Comparison of ENCODE assay signal across 19 cellular contexts in genomic region chr4:16667464-16667863, GRCh38.
A peak's percentile ranks its signal among the peaks of the same experiment; 100 is the strongest.
DNase-seq lines count a peak whose midpoint lies in the region; ATAC-seq, FAIRE-seq and TF ChIP-seq lines count a peak whose summit lies in the region.
"Had no signal": no experiment of that assay in that cellular context is flagged by ENCODE, and none has a peak within 500 bp of the region (broad histone marks: within the 10 kb centered on the region; RNA-seq: fewer than 3 reads in every experiment).

No MANE protein-coding gene starts in this region.

- no peak for TF ChIP-seq EP300 in gastroesophageal sphincter (IDR thresholded peaks at IDR 0.05)

- H3K36me3 ChIP-seq in osteoblast (ENCODE audit: insufficient read depth, low read length) (no peaks in the 10 kb centered on the region), gastroesophageal sphincter (no peaks in the 10 kb centered on the region)
- H3K36me3 ChIP-seq: neural progenitor cell had no signal

- no peak overlapping the region for H3K4me3 ChIP-seq in osteoblast (ENCODE audit: insufficient read depth, low read length)
- H3K4me3 ChIP-seq in gastroesophageal sphincter, result no peak overlapping the region
- H3K4me3 ChIP-seq: neural progenitor cell, SK-N-MC had no signal

- no peaks in the 10 kb centered on the region for H3K79me2 ChIP-seq in osteoblast (ENCODE audit: insufficient read depth, low read length)

- POLR2A ChIA-PET in RWPE1 (lab: Yijun Ruan, JAX; ENCODE audit: low non-redundant PET), result no interaction called here

- H3K4me1 ChIP-seq in osteoblast (ENCODE audit: insufficient read depth, low read length) (peaks cover 32% of the 10 kb centered on the region), gastroesophageal sphincter (peaks cover 0 to 33% (median 2%) of the 10 kb centered on the region in 3 donors)

- no peak for FAIRE-seq in HTR-8/SVneo (lab: Jason Lieb, UNC)
- FAIRE-seq in D721Med (lab: Jason Lieb, UNC), result no peak
- FAIRE-seq: keratinocyte had no signal

- DNase-seq in GM03348 (ENCODE audit: low spot score) (peak; percentile 81), RWPE1 (ENCODE audit: low spot score) (peak; percentile 33), dedifferentiated amniotic fluid mesenchymal stem cell (ENCODE audit: extremely low spot score) (peak; percentile 63), osteoblast (ENCODE audit: insufficient read length, low spot score, missing footprints) (peak; percentile 62), COR-L47 (lab: John Stamatoyannopoulos, UW) (no peak), HTR-8/SVneo (ENCODE audit: insufficient read length, low spot score) (no peak), D721Med (ENCODE audit: insufficient read length, low spot score) (no peak)
- DNase-seq: activated CD4-positive, alpha-beta T cell treated with anti-CD3 and anti-CD28 coated beads, Interleukin-2, amount 10 ng/mL, durations not matched to agents 7 days and 5 days; CD4-positive, alpha-beta memory T cell; cerebellar nuclear complex; Kasumi-1; NCI-H146; NCI-H446; right cardiac atrium; stimulated activated CD4-positive, alpha-beta T cell treated with anti-CD3 and anti-CD28 coated beads, Interleukin-1b, Interleukin-23, amount 100 ng/mL, for 48 hours had no signal

- WGBS in gastroesophageal sphincter (ENCODE audit: low coverage in 1 of 2), 2 donors, result 89 to 100% methylated on average over 1 to 3 of the region's 3 CpGs

- no peaks in the 10 kb centered on the region for H3K27me3 ChIP-seq in osteoblast (ENCODE audit: insufficient read depth, low read length)
- H3K27me3 ChIP-seq in gastroesophageal sphincter, result no peaks in the 10 kb centered on the region
- H3K27me3 ChIP-seq: neural progenitor cell had no signal

- H3K9me3 ChIP-seq in osteoblast (ENCODE audit: low read depth, low read length), result no peaks in the 10 kb centered on the region
- H3K9me3 ChIP-seq in gastroesophageal sphincter, result no peaks in the 10 kb centered on the region

- no peak for TF ChIP-seq CTCF in RWPE1 (conservative IDR thresholded peaks at IDR 0.05; ENCODE audit: low read depth)
- TF ChIP-seq CTCF in osteoblast (IDR thresholded peaks at IDR 0.05; ENCODE audit: extremely low read depth, low read depth, low read length), result no peak
- TF ChIP-seq CTCF in gastroesophageal sphincter (IDR thresholded peaks at IDR 0.05), result no peak
- no peak for TF ChIP-seq CTCF in D721Med (IDR thresholded peaks at IDR 0.05; ENCODE audit: insufficient read depth, missing control alignments)

- peak overlapping the region; percentile 51 for H3K27ac ChIP-seq in RWPE1
- peak overlapping the region; percentile 60 for H3K27ac ChIP-seq in osteoblast (ENCODE audit: low read depth, low read length)
- no peak overlapping the region for H3K27ac ChIP-seq in gastroesophageal sphincter
- H3K27ac ChIP-seq: neural progenitor cell, SK-N-MC had no signal

- CTCF ChIA-PET in RWPE1 (lab: Yijun Ruan, JAX), result no interaction called here

- no peaks in the 10 kb centered on the region for H4K20me1 ChIP-seq in osteoblast (ENCODE audit: insufficient read depth, low read length)

- H2AFZ ChIP-seq in osteoblast (ENCODE audit: low read length), result no peak overlapping the region
- H2AFZ ChIP-seq: neural progenitor cell had no signal

- no peak for TF ChIP-seq POLR2A in gastroesophageal sphincter (IDR thresholded peaks at IDR 0.05)

- ATAC-seq in gastroesophageal sphincter, result no peak
- ATAC-seq: right cardiac atrium had no signal

- peak overlapping the region; percentile 59 for H3K4me2 ChIP-seq in osteoblast (ENCODE audit: insufficient read depth, low read length)
- H3K4me2 ChIP-seq: neural progenitor cell had no signal

Comparison
In these comparisons a context has a peak if more than half of its experiments do, and no peak if none do; other contexts are left out.
1. DNase-seq: peak in GM03348 (single experiment), RWPE1 (single experiment), dedifferentiated amniotic fluid mesenchymal stem cell (single experiment) and osteoblast (single experiment); none in COR-L47 (single experiment), HTR-8/SVneo (single experiment) and D721Med (single experiment).
2. H3K27ac ChIP-seq: peak in RWPE1 (single experiment) and osteoblast (single experiment); none in gastroesophageal sphincter (0 of 4).